In the genomic region with DNA sequence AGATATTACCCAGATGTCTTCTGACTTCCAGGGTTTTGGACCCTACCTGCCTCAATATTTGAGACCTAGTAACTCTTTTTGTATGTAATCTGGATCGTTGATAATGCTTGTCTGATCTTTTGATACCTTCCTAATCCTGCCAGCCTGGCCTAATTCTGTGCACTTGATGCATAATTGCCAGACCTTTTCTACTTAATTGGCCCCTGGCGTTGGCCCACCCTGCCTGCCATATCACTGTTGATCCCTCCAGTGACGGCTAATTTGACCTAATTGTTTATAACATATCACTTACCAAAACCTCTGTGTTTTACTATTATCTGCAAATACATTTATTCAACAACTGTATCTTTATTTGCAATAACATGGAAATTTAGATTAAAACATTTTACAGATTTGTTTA, we compare ENCODE assay signal across 15 cellular contexts. TPM values are rescaled to one million over a fixed set of nuclear protein-coding genes. Genes with fewer than 3 reads are reported as not detected.
DNase-seq lines count a peak whose midpoint lies in the region; FAIRE-seq and TF ChIP-seq lines count a peak whose summit lies in the region.
"Had no signal": no experiment of that assay in that cellular context is flagged by ENCODE, and none has a peak within 500 bp of the region (broad histone marks: within the 10 kb centered on the region; RNA-seq: fewer than 3 reads in every experiment).

No MANE protein-coding gene starts in this region.

- peak; percentile 69 for DNase-seq in D341Med (ENCODE audit: low spot score)
- no peak for DNase-seq in H54 (ENCODE audit: insufficient read length, low spot score)
- DNase-seq in WERI-Rb-1 = peak; percentile 86
- DNase-seq in NCI-H187 treated with DMSO at 0.1 percent for 48 hours (lab: John Stamatoyannopoulos, UW) = no peak
- no peak for DNase-seq in NCI-H2227 treated with DMSO at 0.1 percent for 48 hours (lab: John Stamatoyannopoulos, UW)
- DNase-seq in GM12892 (ENCODE audit: insufficient read length) = no peak
- DNase-seq: ACHN; Calu3; CD4-positive, CD25-positive, alpha-beta regulatory T cell; NCI-H1436; NCI-H2081; NCI-H526 treated with DMSO at 0.1 percent for 48 hours; Right ventricle myocardium superior had no signal

- peaks cover 11% of the 10 kb centered on the region for H3K36me3 ChIP-seq in WERI-Rb-1
- H3K36me3 ChIP-seq: HAP-1 had no signal

- no peak overlapping the region for H3K4me3 ChIP-seq in WERI-Rb-1 (ENCODE audit: low read depth, low read length)
- H3K4me3 ChIP-seq: HAP-1 had no signal

- no peak for TF ChIP-seq POLR2A in H54 (IDR thresholded peaks at IDR 0.05; ENCODE audit: low read depth, low read length)
- no peak for TF ChIP-seq POLR2A in GM12892 (IDR thresholded peaks at IDR 0.05; ENCODE audit: low read depth, low read length)

- peak overlapping the region; percentile 81 for H3K27ac ChIP-seq in WERI-Rb-1
- peak overlapping the region; percentile 94 for H3K27ac ChIP-seq in layer of hippocampus (ENCODE audit: low read depth, low read length)

- no peak for TF ChIP-seq CTCF in WERI-Rb-1 (IDR thresholded peaks at IDR 0.05; ENCODE audit: low read depth, low read length)

- FAIRE-seq in H54 (lab: Jason Lieb, UNC) = peak; percentile 6
- no peak for FAIRE-seq in GM12892 (lab: Jason Lieb, UNC)

- H3K9me3 ChIP-seq in WERI-Rb-1 (ENCODE audit: severe bottlenecking) = no peaks in the 10 kb centered on the region
- H3K9me3 ChIP-seq: HAP-1 had no signal

- H3K27me3 ChIP-seq in WERI-Rb-1 (ENCODE audit: insufficient read depth, low read depth, severe bottlenecking) = no peaks in the 10 kb centered on the region
- no peaks in the 10 kb centered on the region for H3K27me3 ChIP-seq in layer of hippocampus (ENCODE audit: control insufficient read depth, insufficient read depth, low read length)

RNA-seq across cellular contexts. Expression of a gene that starts 49.0 kb away (rescaled TPM):
- polyA plus RNA-seq in GM12892 (2012; ENCODE audit: missing spikeins) = 8.7 TPM

Comparison
In these comparisons a context has a peak if more than half of its experiments do, and no peak if none do; other contexts are left out.
1. DNase-seq: peak in D341Med (single experiment) and WERI-Rb-1 (single experiment); none in H54 (single experiment), NCI-H187 treated with DMSO at 0.1 percent for 48 hours (single experiment), NCI-H2227 treated with DMSO at 0.1 percent for 48 hours (single experiment) and GM12892 (single experiment).